ENCODE assay signal across 1 cellular context in the genomic region with DNA sequence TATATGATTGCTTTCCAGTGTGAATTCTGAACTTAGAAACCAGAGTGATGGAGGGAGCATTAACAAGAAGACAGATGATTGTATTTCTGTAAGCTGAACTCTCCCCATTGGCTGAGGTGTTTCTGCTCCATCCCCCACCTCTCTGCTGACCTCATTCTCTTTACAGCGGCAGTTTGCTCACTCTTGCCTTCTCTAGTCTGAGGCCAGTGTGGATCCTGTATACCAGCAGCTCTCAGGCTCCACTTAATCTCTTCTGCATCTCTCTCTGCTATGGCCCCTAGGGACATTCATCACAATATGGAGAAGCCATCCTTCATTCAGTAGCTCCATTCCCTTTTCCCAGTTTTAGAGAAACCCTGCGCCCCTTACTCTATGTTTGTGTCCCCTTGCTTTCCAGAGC.
TF ChIP-seq lines count a peak whose summit lies in the region.

No MANE protein-coding gene starts in this region.

TF ChIP-seq in HepG2, 621 proteins besides CTCF, POLR2A, EP300 and RAD21 (continued from another document):
- TF ChIP-seq, protein P1, sequence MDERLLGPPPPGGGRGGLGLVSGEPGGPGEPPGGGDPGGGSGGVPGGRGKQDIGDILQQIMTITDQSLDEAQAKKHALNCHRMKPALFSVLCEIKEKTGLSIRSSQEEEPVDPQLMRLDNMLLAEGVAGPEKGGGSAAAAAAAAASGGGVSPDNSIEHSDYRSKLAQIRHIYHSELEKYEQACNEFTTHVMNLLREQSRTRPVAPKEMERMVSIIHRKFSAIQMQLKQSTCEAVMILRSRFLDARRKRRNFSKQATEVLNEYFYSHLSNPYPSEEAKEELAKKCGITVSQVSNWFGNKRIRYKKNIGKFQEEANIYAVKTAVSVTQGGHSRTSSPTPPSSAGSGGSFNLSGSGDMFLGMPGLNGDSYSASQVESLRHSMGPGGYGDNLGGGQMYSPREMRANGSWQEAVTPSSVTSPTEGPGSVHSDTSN (CRISPR knock-in tag; IDR thresholded peaks at IDR 0.05): no peak
